ENCODE assay signal across 2 cellular contexts in the genomic region with DNA sequence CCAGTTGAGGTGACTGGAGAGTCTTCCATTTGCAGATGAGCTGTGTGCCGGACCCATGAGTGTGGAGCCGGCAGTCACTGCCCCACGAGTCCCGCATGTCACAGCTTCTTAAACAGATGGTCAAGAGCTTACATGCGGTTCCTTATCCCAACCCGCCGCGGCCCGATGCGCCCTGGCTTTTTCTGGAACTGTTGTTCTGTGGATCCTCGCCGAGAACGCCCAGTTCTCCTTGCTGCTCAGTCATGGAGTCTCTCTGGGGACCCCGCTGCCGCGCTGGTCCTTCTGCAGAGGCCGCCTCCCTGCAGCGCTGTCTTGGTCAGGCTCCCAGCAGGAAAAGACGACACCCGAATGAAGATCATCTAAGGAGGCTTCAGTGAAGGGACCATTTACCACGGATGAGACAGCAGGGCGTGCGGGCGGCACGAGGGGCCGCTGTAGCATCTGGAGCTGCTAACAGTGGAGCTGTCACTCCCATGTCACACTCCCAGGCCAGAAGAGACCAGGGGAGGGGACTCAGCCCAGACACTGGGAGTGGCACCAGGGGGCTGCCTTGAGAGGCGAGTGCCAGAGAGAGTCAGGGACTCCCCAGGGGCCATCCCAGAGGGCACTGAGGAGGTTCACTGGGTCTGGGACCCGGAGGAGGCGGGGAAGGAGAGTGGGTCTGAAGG.
TF ChIP-seq lines count a peak whose summit lies in the region.

No MANE protein-coding gene starts in this region.

TF ChIP-seq in K562, 482 proteins besides CTCF, POLR2A, EP300 and RAD21:
- TF ChIP-seq MEF2D (tag; conservative IDR thresholded peaks at IDR 0.05; ENCODE audit: low read depth): no peak
- TF ChIP-seq, protein P1, sequence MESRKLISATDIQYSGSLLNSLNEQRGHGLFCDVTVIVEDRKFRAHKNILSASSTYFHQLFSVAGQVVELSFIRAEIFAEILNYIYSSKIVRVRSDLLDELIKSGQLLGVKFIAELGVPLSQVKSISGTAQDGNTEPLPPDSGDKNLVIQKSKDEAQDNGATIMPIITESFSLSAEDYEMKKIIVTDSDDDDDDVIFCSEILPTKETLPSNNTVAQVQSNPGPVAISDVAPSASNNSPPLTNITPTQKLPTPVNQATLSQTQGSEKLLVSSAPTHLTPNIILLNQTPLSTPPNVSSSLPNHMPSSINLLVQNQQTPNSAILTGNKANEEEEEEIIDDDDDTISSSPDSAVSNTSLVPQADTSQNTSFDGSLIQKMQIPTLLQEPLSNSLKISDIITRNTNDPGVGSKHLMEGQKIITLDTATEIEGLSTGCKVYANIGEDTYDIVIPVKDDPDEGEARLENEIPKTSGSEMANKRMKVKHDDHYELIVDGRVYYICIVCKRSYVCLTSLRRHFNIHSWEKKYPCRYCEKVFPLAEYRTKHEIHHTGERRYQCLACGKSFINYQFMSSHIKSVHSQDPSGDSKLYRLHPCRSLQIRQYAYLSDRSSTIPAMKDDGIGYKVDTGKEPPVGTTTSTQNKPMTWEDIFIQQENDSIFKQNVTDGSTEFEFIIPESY (CRISPR knock-in tag; IDR thresholded peaks at IDR 0.05): 0 out of 2 replicates have a peak, but pooled peaks have one; percentile 32

TF ChIP-seq in HepG2, 621 proteins besides CTCF, POLR2A, EP300 and RAD21:
- TF ChIP-seq ZFP37 (CRISPR knock-in tag; IDR thresholded peaks at IDR 0.05; ENCODE audit: borderline replicate concordance) (no peak), TOE1 (CRISPR knock-in tag; IDR thresholded peaks at IDR 0.05) (no peak), GZF1 (CRISPR knock-in tag; IDR thresholded peaks at IDR 0.05) (no peak), SIX1 (CRISPR knock-in tag; IDR thresholded peaks at IDR 0.05; ENCODE audit: borderline replicate concordance) (no peak), XBP1 (CRISPR knock-in tag; IDR thresholded peaks at IDR 0.05) (no peak), ZNF501 (CRISPR knock-in tag; IDR thresholded peaks at IDR 0.05) (no peak), MYNN (CRISPR knock-in tag; IDR thresholded peaks at IDR 0.05; ENCODE audit: low read depth) (no peak), ZNF720 (CRISPR knock-in tag; IDR thresholded peaks at IDR 0.05) (no peak), AKAP8 (CRISPR knock-in tag; IDR thresholded peaks at IDR 0.05) (0 out of 2 replicates have a peak, but pooled peaks have one; percentile 35), POLR2G (IDR thresholded peaks at IDR 0.05; ENCODE audit: low read depth, low read length) (0 out of 2 replicates have a peak, but pooled peaks have one; percentile 14), ARID2 (CRISPR knock-in tag; IDR thresholded peaks at IDR 0.05; ENCODE audit: borderline replicate concordance) (no peak), TAF15 (IDR thresholded peaks at IDR 0.05; ENCODE audit: low read depth, low read length, poor library complexity, severe bottlenecking) (no peak), AGO2 (optimal IDR thresholded peaks at IDR 0.05; ENCODE audit: low read depth, low read length) (peak; percentile 80), TBX2 (CRISPR knock-in tag; IDR thresholded peaks at IDR 0.05; ENCODE audit: borderline replicate concordance) (no peak), SOX13 (IDR thresholded peaks at IDR 0.05) (no peak), SOX13 (CRISPR knock-in tag; conservative IDR thresholded peaks at IDR 0.05 in 1 of 2, IDR thresholded peaks at IDR 0.05 in 1 of 2) (no peak), ZNF337 (CRISPR knock-in tag; IDR thresholded peaks at IDR 0.05; ENCODE audit: borderline replicate concordance, low read depth) (no peak)
- TF ChIP-seq, protein P2, sequence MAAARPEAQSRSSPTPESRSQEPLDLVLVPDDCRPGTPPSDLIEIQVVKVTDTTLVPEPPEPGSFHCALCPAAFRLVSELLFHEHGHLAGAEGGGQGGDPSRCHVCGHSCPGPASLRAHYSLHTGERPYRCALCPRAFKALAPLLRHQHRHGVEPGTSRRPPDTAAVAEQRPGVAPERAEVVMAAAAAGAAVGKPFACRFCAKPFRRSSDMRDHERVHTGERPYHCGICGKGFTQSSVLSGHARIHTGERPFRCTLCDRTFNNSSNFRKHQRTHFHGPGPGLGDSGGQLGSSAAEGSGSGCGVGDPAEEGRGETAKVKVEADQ (CRISPR knock-in tag; IDR thresholded peaks at IDR 0.05; ENCODE audit: borderline replicate concordance): no peak
- TF ChIP-seq, protein P3, sequence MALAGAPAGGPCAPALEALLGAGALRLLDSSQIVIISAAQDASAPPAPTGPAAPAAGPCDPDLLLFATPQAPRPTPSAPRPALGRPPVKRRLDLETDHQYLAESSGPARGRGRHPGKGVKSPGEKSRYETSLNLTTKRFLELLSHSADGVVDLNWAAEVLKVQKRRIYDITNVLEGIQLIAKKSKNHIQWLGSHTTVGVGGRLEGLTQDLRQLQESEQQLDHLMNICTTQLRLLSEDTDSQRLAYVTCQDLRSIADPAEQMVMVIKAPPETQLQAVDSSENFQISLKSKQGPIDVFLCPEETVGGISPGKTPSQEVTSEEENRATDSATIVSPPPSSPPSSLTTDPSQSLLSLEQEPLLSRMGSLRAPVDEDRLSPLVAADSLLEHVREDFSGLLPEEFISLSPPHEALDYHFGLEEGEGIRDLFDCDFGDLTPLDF (CRISPR knock-in tag; IDR thresholded peaks at IDR 0.05): no peak
- TF ChIP-seq, protein P4, sequence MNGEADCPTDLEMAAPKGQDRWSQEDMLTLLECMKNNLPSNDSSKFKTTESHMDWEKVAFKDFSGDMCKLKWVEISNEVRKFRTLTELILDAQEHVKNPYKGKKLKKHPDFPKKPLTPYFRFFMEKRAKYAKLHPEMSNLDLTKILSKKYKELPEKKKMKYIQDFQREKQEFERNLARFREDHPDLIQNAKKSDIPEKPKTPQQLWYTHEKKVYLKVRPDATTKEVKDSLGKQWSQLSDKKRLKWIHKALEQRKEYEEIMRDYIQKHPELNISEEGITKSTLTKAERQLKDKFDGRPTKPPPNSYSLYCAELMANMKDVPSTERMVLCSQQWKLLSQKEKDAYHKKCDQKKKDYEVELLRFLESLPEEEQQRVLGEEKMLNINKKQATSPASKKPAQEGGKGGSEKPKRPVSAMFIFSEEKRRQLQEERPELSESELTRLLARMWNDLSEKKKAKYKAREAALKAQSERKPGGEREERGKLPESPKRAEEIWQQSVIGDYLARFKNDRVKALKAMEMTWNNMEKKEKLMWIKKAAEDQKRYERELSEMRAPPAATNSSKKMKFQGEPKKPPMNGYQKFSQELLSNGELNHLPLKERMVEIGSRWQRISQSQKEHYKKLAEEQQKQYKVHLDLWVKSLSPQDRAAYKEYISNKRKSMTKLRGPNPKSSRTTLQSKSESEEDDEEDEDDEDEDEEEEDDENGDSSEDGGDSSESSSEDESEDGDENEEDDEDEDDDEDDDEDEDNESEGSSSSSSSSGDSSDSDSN (CRISPR knock-in tag; IDR thresholded peaks at IDR 0.05): no peak
